21 cellular contexts compared by ENCODE assay signal in genomic region chr11:95734009-95734572, GRCh38. TPM values are rescaled to one million over a fixed set of nuclear protein-coding genes. Genes with fewer than 3 reads are reported as not detected.
DNase-seq lines count a peak whose midpoint lies in the region; ATAC-seq and TF ChIP-seq lines count a peak whose summit lies in the region.
"Had no signal": no experiment of that assay in that cellular context is flagged by ENCODE, and none has a peak within 500 bp of the region (broad histone marks: within the 10 kb centered on the region; RNA-seq: fewer than 3 reads in every experiment).

No MANE protein-coding gene starts in this region.

- ATAC-seq in activated B cell treated with CpG ODN at 0.5 μM for 24 hours (ENCODE audit: low read depth) (peak; percentile 34), GM21447 (IDR thresholded peaks at IDR 0.05; ENCODE audit: unreplicated experiment) (no peak), GM19351 (IDR thresholded peaks at IDR 0.05; ENCODE audit: unreplicated experiment) (no peak)
- ATAC-seq: foreskin keratinocyte; psoas muscle; stimulated activated effector memory CD8-positive, alpha-beta T cell treated with anti-CD3 and anti-CD28 coated beads, Interleukin-12 subunit alpha, Interleukin-12 subunit beta, amount 100 ng/mL, for 72 hours had no signal

- H3K4me2 ChIP-seq in mesendoderm (ENCODE audit: low read length): no peak overlapping the region
- H3K4me2 ChIP-seq: KMS-11 had no signal

- POLR2A ChIA-PET in CD8-positive, alpha-beta memory T cell (lab: Charles Lee): no interaction called here
- POLR2A ChIA-PET in activated B cell treated with CpG ODN at 0.5 μM for 24 hours (lab: Charles Lee): interaction anchor here (0.9 to 1.3 kb wide), 2 partner anchors 8 to 13 kb away, joined by 5 to 7 read pairs; no protein-coding TSS in a partner anchor

- no peak overlapping the region for H2BK5ac ChIP-seq in mesendoderm (ENCODE audit: low read length)

- H3K27ac Mint-ChIP-seq in CD8-positive, alpha-beta memory T cell: no peak overlapping the region
- H3K27ac Mint-ChIP-seq in IgD-negative memory B cell (peak overlapping the region in 2 of 3 donors; percentile 12 to 88), activated B cell treated with CpG ODN at 0.5 μM for 24 hours (peak overlapping the region; percentile 20)
- H3K27ac Mint-ChIP-seq: stimulated activated effector memory CD8-positive, alpha-beta T cell treated with anti-CD3 and anti-CD28 coated beads, Interleukin-12 subunit alpha, Interleukin-12 subunit beta, amount 100 ng/mL, for 72 hours had no signal

- H3K4me1 ChIP-seq in CD8-positive, alpha-beta memory T cell (ENCODE audit: insufficient read depth, low read length): peaks cover 4% of the 10 kb centered on the region
- H3K4me1 ChIP-seq in mesendoderm (ENCODE audit: control insufficient read depth, low read depth, low read length): no peaks in the 10 kb centered on the region
- H3K4me1 ChIP-seq: foreskin keratinocyte, left ventricle myocardium inferior had no signal

- no peak overlapping the region for H3K4ac ChIP-seq in mesendoderm (ENCODE audit: low read depth, low read length)

- no CpG with 5 or more reads among the region's 4 CpGs for WGBS in mesendoderm (ENCODE audit: extremely low coverage, insufficient coverage, low lambda C conversion rate)

- H3K79me2 ChIP-seq in mesendoderm (ENCODE audit: control insufficient read depth, insufficient read depth, low read length): no peaks in the 10 kb centered on the region

- no peak overlapping the region for H3K56ac ChIP-seq in mesendoderm (ENCODE audit: low read length)

- H3K27me3 Mint-ChIP-seq in CD8-positive, alpha-beta memory T cell: peaks cover 12 to 16% of the 10 kb centered on the region in 2 donors
- H3K27me3 Mint-ChIP-seq in IgD-negative memory B cell (no peaks in the 10 kb centered on the region), activated B cell treated with CpG ODN at 0.5 μM for 24 hours (no peaks in the 10 kb centered on the region)

- H3K27ac ChIP-seq in CD8-positive, alpha-beta memory T cell (ENCODE audit: low read depth, low read length): peak overlapping the region; percentile 45
- H3K27ac ChIP-seq in mesendoderm (ENCODE audit: low read depth, low read length): no peak overlapping the region
- H3K27ac ChIP-seq: ascending aorta, foreskin keratinocyte, GM23248, KMS-11, left ventricle myocardium inferior, psoas muscle, spleen had no signal

- no peaks in the 10 kb centered on the region for H3K9me3 ChIP-seq in CD8-positive, alpha-beta memory T cell (ENCODE audit: low read length)
- H3K9me3 ChIP-seq: ascending aorta, left ventricle myocardium inferior, psoas muscle, spleen, tibial artery had no signal

- no peaks in the 10 kb centered on the region for H3K36me3 Mint-ChIP-seq in CD8-positive, alpha-beta memory T cell
- H3K36me3 Mint-ChIP-seq in IgD-negative memory B cell: no peaks in the 10 kb centered on the region
- H3K36me3 Mint-ChIP-seq in activated B cell treated with CpG ODN at 0.5 μM for 24 hours (ENCODE audit: low read depth): no peaks in the 10 kb centered on the region
- H3K36me3 Mint-ChIP-seq: stimulated activated effector memory CD8-positive, alpha-beta T cell treated with anti-CD3 and anti-CD28 coated beads, Interleukin-12 subunit alpha, Interleukin-12 subunit beta, amount 100 ng/mL, for 72 hours had no signal

- no peak overlapping the region for H3K9ac ChIP-seq in mesendoderm (ENCODE audit: low read length)
- H3K9ac ChIP-seq: GM23248, KMS-11 had no signal

- H3K27me3 ChIP-seq in CD8-positive, alpha-beta memory T cell (ENCODE audit: insufficient read depth, low read length, poor library complexity, severe bottlenecking): no peaks in the 10 kb centered on the region
- no peaks in the 10 kb centered on the region for H3K27me3 ChIP-seq in mesendoderm (ENCODE audit: insufficient read depth, low read length, poor library complexity)
- H3K27me3 ChIP-seq: ascending aorta, foreskin keratinocyte, spleen, tibial artery had no signal

- no peaks in the 10 kb centered on the region for H3K9me3 Mint-ChIP-seq in CD8-positive, alpha-beta memory T cell
- no peaks in the 10 kb centered on the region for H3K9me3 Mint-ChIP-seq in IgD-negative memory B cell
- peaks cover 4% of the 10 kb centered on the region for H3K9me3 Mint-ChIP-seq in activated B cell treated with CpG ODN at 0.5 μM for 24 hours
- H3K9me3 Mint-ChIP-seq: stimulated activated effector memory CD8-positive, alpha-beta T cell treated with anti-CD3 and anti-CD28 coated beads, Interleukin-12 subunit alpha, Interleukin-12 subunit beta, amount 100 ng/mL, for 72 hours had no signal

- H2BK120ac ChIP-seq in mesendoderm (ENCODE audit: low read depth, low read length): no peak overlapping the region

- no peak overlapping the region for H3K4me3 Mint-ChIP-seq in CD8-positive, alpha-beta memory T cell
- H3K4me3 Mint-ChIP-seq in IgD-negative memory B cell: peak overlapping the region in 1 of 4 donors; percentile 1
- H3K4me3 Mint-ChIP-seq in activated B cell treated with CpG ODN at 0.5 μM for 24 hours: no peak overlapping the region
- H3K4me3 Mint-ChIP-seq: stimulated activated effector memory CD8-positive, alpha-beta T cell treated with anti-CD3 and anti-CD28 coated beads, Interleukin-12 subunit alpha, Interleukin-12 subunit beta, amount 100 ng/mL, for 72 hours had no signal

- H4K5ac ChIP-seq in mesendoderm (ENCODE audit: low read length): no peak overlapping the region

- H3K4me1 Mint-ChIP-seq in CD8-positive, alpha-beta memory T cell: peaks cover 0 to 5% (median 4%) of the 10 kb centered on the region in 3 donors
- H3K4me1 Mint-ChIP-seq in IgD-negative memory B cell: peaks cover 4 to 18% (median 7%) of the 10 kb centered on the region in 3 donors
- peaks cover 22% of the 10 kb centered on the region for H3K4me1 Mint-ChIP-seq in activated B cell treated with CpG ODN at 0.5 μM for 24 hours
- H3K4me1 Mint-ChIP-seq: stimulated activated effector memory CD8-positive, alpha-beta T cell treated with anti-CD3 and anti-CD28 coated beads, Interleukin-12 subunit alpha, Interleukin-12 subunit beta, amount 100 ng/mL, for 72 hours had no signal

- no peak overlapping the region for H4K8ac ChIP-seq in mesendoderm (ENCODE audit: low read depth, low read length)

- intact Hi-C loops in activated B cell treated with CpG ODN at 0.5 μM for 24 hours (cut with micrococcal nuclease): loop anchor here (2.0 kb wide), 1 partner anchor 17 kb away; no protein-coding TSS in a partner anchor

- no peak overlapping the region for H2AK5ac ChIP-seq in mesendoderm (ENCODE audit: low read length)

- no peaks in the 10 kb centered on the region for H3K36me3 ChIP-seq in CD8-positive, alpha-beta memory T cell (ENCODE audit: insufficient read depth, low read length)
- H3K36me3 ChIP-seq in mesendoderm (ENCODE audit: control insufficient read depth, insufficient read depth, low read length): no peaks in the 10 kb centered on the region
- H3K36me3 ChIP-seq: ascending aorta, left ventricle myocardium inferior, spleen, tibial artery had no signal

- DNase-seq in CD8-positive, alpha-beta memory T cell: no peak
- DNase-seq in activated B cell treated with CpG ODN at 0.5 μM for 24 hours: no peak
- peak; percentile 83 for DNase-seq in mesendoderm
- no peak for DNase-seq in NCI-H1048 (lab: John Stamatoyannopoulos, UW)
- DNase-seq in NCI-H2171 (lab: John Stamatoyannopoulos, UW): no peak
- DNase-seq: activated CD8-positive, alpha-beta memory T cell treated with anti-CD3 and anti-CD28 coated beads, Interleukin-2, amount 50 U/mL, for 4 hours; activated gamma-delta T cell treated with Interleukin-2 at 50 U/mL for 16 hours; foreskin keratinocyte; GM23248; left ventricle myocardium inferior; NCI-H446; psoas muscle; SHP77 treated with DMSO at 0.1 percent for 48 hours; spleen; tibial artery had no signal

- TF ChIP-seq CTCF in activated B cell treated with CpG ODN at 0.5 μM for 24 hours (IDR thresholded peaks at IDR 0.05): no peak

- no peaks in the 10 kb centered on the region for H3K79me1 ChIP-seq in mesendoderm (ENCODE audit: low read length)

- CTCF ChIA-PET in CD8-positive, alpha-beta memory T cell (lab: Charles Lee): interaction anchor here (0.8 kb wide), 1 partner anchor 589 kb away, joined by 5 read pairs; no protein-coding TSS in a partner anchor
- CTCF ChIA-PET in activated B cell treated with CpG ODN at 0.5 μM for 24 hours (lab: Charles Lee): interaction anchor here (0.6 kb wide), 1 partner anchor 29 kb away, joined by 3 read pairs; no protein-coding TSS in a partner anchor

- H3K23ac ChIP-seq in mesendoderm (ENCODE audit: low read length): no peak overlapping the region

- H3K18ac ChIP-seq in mesendoderm (ENCODE audit: low read length): no peak overlapping the region

- no peak overlapping the region for H3K4me3 ChIP-seq in CD8-positive, alpha-beta memory T cell (ENCODE audit: low read length)
- no peak overlapping the region for H3K4me3 ChIP-seq in mesendoderm (ENCODE audit: low read length)
- H3K4me3 ChIP-seq: ascending aorta, GM23248, left ventricle myocardium inferior, psoas muscle, spleen, tibial artery had no signal

- no peak overlapping the region for H2BK15ac ChIP-seq in mesendoderm (replicated peaks; ENCODE audit: low read depth)

RNA-seq across cellular contexts. Expression of gene FAM76B, which starts 55.5 kb away (rescaled TPM):
- 10 to 100 TPM; 33.9 to 35.8 TPM for total RNA-seq in CD8-positive, alpha-beta memory T cell
- polyA plus RNA-seq in CD8-positive, alpha-beta memory T cell: 14.7 TPM
- 19.6 TPM for polyA plus RNA-seq in IgD-negative memory B cell
- total RNA-seq in activated B cell treated with CpG ODN at 0.5 μM for 24 hours: 47.4 and 53.0 TPM in 2 replicates
- 27.2 TPM for polyA plus RNA-seq in mesendoderm (2013, experiment 1 of 2)
- 24.3 TPM for polyA plus RNA-seq in mesendoderm (2013, experiment 2 of 2)

RNA-seq across cellular contexts. Expression of gene CEP57, which starts 56.2 kb away (rescaled TPM):
- 10 to 100 TPM; 63.7 to 64.4 TPM for total RNA-seq in CD8-positive, alpha-beta memory T cell
- polyA plus RNA-seq in CD8-positive, alpha-beta memory T cell: 46.1 TPM
- polyA plus RNA-seq in IgD-negative memory B cell: 47.4 TPM
- 52.6 and 53.7 TPM in 2 replicates for total RNA-seq in activated B cell treated with CpG ODN at 0.5 μM for 24 hours
- 43.5 TPM for polyA plus RNA-seq in mesendoderm (2013, experiment 1 of 2)
- 43.5 TPM for polyA plus RNA-seq in mesendoderm (2013, experiment 2 of 2)

Comparison
In these comparisons a context has a peak if more than half of its experiments do, and no peak if none do; other contexts are left out.
1. H3K27ac Mint-ChIP-seq: peak in IgD-negative memory B cell (2 of 3) and activated B cell treated with CpG ODN at 0.5 μM for 24 hours (single experiment); none in CD8-positive, alpha-beta memory T cell (0 of 8).